Comparison of ENCODE assay signal across 32 cellular contexts in genomic region chr10:132599712-132600111, GRCh38.
"Had no signal": no experiment of that assay in that cellular context is flagged by ENCODE, and none has a peak within 500 bp of the region (broad histone marks: within the 10 kb centered on the region; RNA-seq: fewer than 3 reads in every experiment).

No MANE protein-coding gene starts in this region.

- ATAC-seq: activated CD8-positive, alpha-beta T cell treated with anti-CD3 and anti-CD28 coated beads for 36 hours; activated naive CD8-positive, alpha-beta T cell treated with anti-CD3 and anti-CD28 coated beads, Interleukin-2, amount 50 U/mL, for 24 hours; activated T-cell treated with anti-CD3 and anti-CD28 coated beads, Interleukin-2, amount 50 U/mL, for 72 hours; PC-3; Right ventricle myocardium inferior; SK-N-SH treated with all-trans-retinoic acid at 6 μM for 48 hours had no signal

- DNase-seq: activated CD4-positive, alpha-beta T cell treated with anti-CD3 and anti-CD28 coated beads for 1 hour; activated CD4-positive, alpha-beta T cell treated with anti-CD3 and anti-CD28 coated beads for 48 hours; activated CD4-positive, CD25-positive, alpha-beta regulatory T cell; activated CD8-positive, alpha-beta T cell treated with anti-CD3 and anti-CD28 coated beads for 36 hours; activated naive CD4-positive, alpha-beta T cell treated with anti-CD3 and anti-CD28 coated beads, Interleukin-2, amount 10 ng/mL, durations not matched to agents 7 days and 5 days; activated naive CD8-positive, alpha-beta T cell treated with anti-CD3 and anti-CD28 coated beads, Interleukin-2, amount 50 U/mL, for 24 hours; activated T-cell treated with anti-CD3 and anti-CD28 coated beads, Interleukin-2, amount 50 U/mL, for 1 hour; activated T-cell treated with anti-CD3 and anti-CD28 coated beads, Interleukin-2, amount 50 U/mL, for 72 hours; aorta; brain microvascular endothelial cell; central memory CD4-positive, alpha-beta T cell; Kasumi-1; KG1; MG63; NCI-H1092; NCI-H1436 treated with DMSO at 0.1 percent for 48 hours; NCI-H1694 treated with DMSO at 0.1 percent for 48 hours; NCI-H2029; NCI-H345; NCI-H510A; NCI-H526; NCI-H748 treated with DMSO at 0.1 percent for 48 hours; NK-92 treated with Interleukin-12 subunit alpha and Interleukin-12 subunit beta, amount 100 ng/mL, for 24 hours; PC-3; SIG-M5; T-helper 1 cell; T-helper 2 cell; T-helper 9 cell; WERI-Rb-1 had no signal

- H3K27ac ChIP-seq: brain microvascular endothelial cell, RWPE1, WERI-Rb-1 had no signal

- H3K4me3 ChIP-seq: MG63 had no signal

- H3K27me3 ChIP-seq: brain microvascular endothelial cell, MG63 had no signal

- H3K36me3 ChIP-seq: brain microvascular endothelial cell, MG63, WERI-Rb-1 had no signal
